Comparison of ENCODE assay signal across 12 cellular contexts in genomic region chr6:169803291-169803811, GRCh38. TPM values are rescaled to one million over a fixed set of nuclear protein-coding genes. Genes with fewer than 3 reads are reported as not detected.
A peak's percentile ranks its signal among the peaks of the same experiment; 100 is the strongest.
DNase-seq lines count a peak whose midpoint lies in the region; ATAC-seq, FAIRE-seq and TF ChIP-seq lines count a peak whose summit lies in the region.
"Had no signal": no experiment of that assay in that cellular context is flagged by ENCODE, and none has a peak within 500 bp of the region (broad histone marks: within the 10 kb centered on the region; RNA-seq: fewer than 3 reads in every experiment).

No MANE protein-coding gene starts in this region.

- POLR2A ChIA-PET in HepG2 (lab: Yijun Ruan, JAX), result interaction anchor here (0.8 to 8.7 kb wide), 6 partner anchors 9 to 101 kb away, joined by 3 to 198 read pairs (median 6); partner anchors contain the start of genes C6orf120, DYNLT2, ERMARD and PHF10

- H3K9ac ChIP-seq in HepG2 (ENCODE audit: insufficient read depth, low read depth, low read length), result no peak overlapping the region

- H3K36me3 Mint-ChIP-seq in activated naive CD8-positive, alpha-beta T cell treated with anti-CD3 and anti-CD28 coated beads, Interleukin-2, amount 50 U/mL, for 24 hours (ENCODE audit: low read depth), result no peaks in the 10 kb centered on the region

- H3K4me1 Mint-ChIP-seq in activated naive CD8-positive, alpha-beta T cell treated with anti-CD3 and anti-CD28 coated beads, Interleukin-2, amount 50 U/mL, for 24 hours, result peaks cover 54% of the 10 kb centered on the region

- H3K4me3 Mint-ChIP-seq in activated naive CD8-positive, alpha-beta T cell treated with anti-CD3 and anti-CD28 coated beads, Interleukin-2, amount 50 U/mL, for 24 hours, result peak overlapping the region; percentile 3
- H3K4me3 Mint-ChIP-seq: B cell had no signal

- TF ChIP-seq RAD21 in HepG2 (CRISPR knock-in tag; IDR thresholded peaks at IDR 0.05), result no peak

- H2AFZ ChIP-seq in HepG2 (ENCODE audit: low read length), result no peak overlapping the region

- FAIRE-seq in HepG2 (lab: Jason Lieb, UNC), result no peak
- FAIRE-seq: pancreas had no signal

- no TSS peak for BruUV-seq in HepG2 (replicated peaks; lab: Mats Ljungman, UMichigan)

- in situ Hi-C loops in HepG2 (cut with HindIII; ENCODE audit: extremely low pct_ligation_motif_present, low pct_unique_long_range_greater_than_20kb), result no loop called here

- TF ChIP-seq POLR2A in HepG2 (IDR thresholded peaks at IDR 0.05; ENCODE audit: insufficient read depth in 1 of 2, low read depth in 2 of 2, low read length in 2 of 2), result no peak
- no peak for TF ChIP-seq POLR2A in right lobe of liver (IDR thresholded peaks at IDR 0.05)

- no peaks in the 10 kb centered on the region for H3K9me3 ChIP-seq in HepG2 (ENCODE audit: low read length)
- no peaks in the 10 kb centered on the region for H3K9me3 ChIP-seq in right lobe of liver
- H3K9me3 ChIP-seq: pancreas had no signal

- H3K27ac ChIP-seq in HepG2 (ENCODE audit: extremely low read length, insufficient read depth, low read length) (no peak overlapping the region), right lobe of liver (no peak overlapping the region), coronary artery (no peak overlapping the region)
- H3K27ac ChIP-seq: pancreas had no signal

- no peak for ATAC-seq in HepG2
- no peak for ATAC-seq in right lobe of liver
- peak; percentile 45 for ATAC-seq in activated naive CD8-positive, alpha-beta T cell treated with anti-CD3 and anti-CD28 coated beads, Interleukin-2, amount 50 U/mL, for 24 hours
- ATAC-seq: pancreas had no signal

- no peaks in the 10 kb centered on the region for H4K20me1 ChIP-seq in HepG2 (ENCODE audit: insufficient read depth, low read length)

- no peaks in the 10 kb centered on the region for H3K79me2 ChIP-seq in HepG2 (ENCODE audit: insufficient read depth, low read length)

- H3K27ac Mint-ChIP-seq in activated naive CD8-positive, alpha-beta T cell treated with anti-CD3 and anti-CD28 coated beads, Interleukin-2, amount 50 U/mL, for 24 hours, result peak overlapping the region; percentile 2
- H3K27ac Mint-ChIP-seq: B cell had no signal

- WGBS in HepG2 (ENCODE audit: low lambda C conversion rate), result 90% methylated on average over 7 of the region's 7 CpGs
- 46% methylated on average over 3 of the region's 7 CpGs for WGBS in right lobe of liver (ENCODE audit: insufficient coverage, low coverage, low lambda C conversion rate, missing lambda C conversion rate)

- H3K27me3 Mint-ChIP-seq in activated naive CD8-positive, alpha-beta T cell treated with anti-CD3 and anti-CD28 coated beads, Interleukin-2, amount 50 U/mL, for 24 hours, result peaks cover 50% of the 10 kb centered on the region

- no peak overlapping the region for H3K4me2 ChIP-seq in HepG2 (ENCODE audit: low read depth, low read length)

- TF ChIP-seq EP300 in HepG2 (IDR thresholded peaks at IDR 0.05; ENCODE audit: low read depth in 2 of 2, low read length in 2 of 2) (no peak), HepG2 (CRISPR knock-in tag; IDR thresholded peaks at IDR 0.05; ENCODE audit: borderline replicate concordance) (no peak)

- TF ChIP-seq CTCF in HepG2 (CRISPR knock-in tag; IDR thresholded peaks at IDR 0.05) (no peak), right lobe of liver (IDR thresholded peaks at IDR 0.05) (no peak), GM10266 (IDR thresholded peaks at IDR 0.05; ENCODE audit: control insufficient read depth, insufficient read depth, low read depth, missing control alignments) (no peak), coronary artery (IDR thresholded peaks at IDR 0.05) (no peak)

- intact Hi-C loops in HepG2 (cut with micrococcal nuclease; ENCODE audit: unreplicated experiment) (loop anchor here (5.0 kb wide), 1 partner anchor 749 kb away; the partner anchor contains the start of genes PSMB1 and TBP), right lobe of liver (cut with DNase I) (no loop called here)

- H3K4me3 ChIP-seq in HepG2 (replicated peaks in 1 of 3; ENCODE audit: insufficient read depth in 1 of 3, low read depth in 2 of 3, low read length in 3 of 3), result no peak overlapping the region
- no peak overlapping the region for H3K4me3 ChIP-seq in right lobe of liver
- no peak overlapping the region for H3K4me3 ChIP-seq in coronary artery
- H3K4me3 ChIP-seq: pancreas had no signal

- CTCF ChIA-PET in HepG2 (lab: Yijun Ruan, JAX; ENCODE audit: low intra/inter-chr PET ratio, low total read pairs), result no interaction called here

- no peaks in the 10 kb centered on the region for H3K36me3 ChIP-seq in HepG2 (replicated peaks in 1 of 2; ENCODE audit: control insufficient read depth in 1 of 2, insufficient read depth in 2 of 2, low read length in 2 of 2)
- no peaks in the 10 kb centered on the region for H3K36me3 ChIP-seq in right lobe of liver
- H3K36me3 ChIP-seq: pancreas had no signal

- peaks cover 67% of the 10 kb centered on the region for H3K4me1 ChIP-seq in HepG2 (ENCODE audit: insufficient read depth, low read length)
- peaks cover 0 to 29% (median 12%) of the 10 kb centered on the region in 4 donors for H3K4me1 ChIP-seq in right lobe of liver

- DNase-seq in HepG2 (ENCODE audit: low spot score) (no peak), right lobe of liver (no peak), KG1 (lab: John Stamatoyannopoulos, UW) (peak; percentile 66), GM10266 (ENCODE audit: extremely low spot score) (no peak), coronary artery (ENCODE audit: low spot score) (no peak), NCI-H2227 (lab: John Stamatoyannopoulos, UW; ENCODE audit: unreplicated experiment) (no peak), 8988T (no peak)
- no peak for DNase-seq in activated naive CD8-positive, alpha-beta T cell treated with anti-CD3 and anti-CD28 coated beads, Interleukin-2, amount 50 U/mL, for 24 hours
- DNase-seq: central memory CD4-positive, alpha-beta T cell; NCI-H510A had no signal

- no peaks in the 10 kb centered on the region for H3K9me3 Mint-ChIP-seq in activated naive CD8-positive, alpha-beta T cell treated with anti-CD3 and anti-CD28 coated beads, Interleukin-2, amount 50 U/mL, for 24 hours

- H3K27me3 ChIP-seq in HepG2 (ENCODE audit: control insufficient read depth in 1 of 2, insufficient read depth in 2 of 2, low read length in 2 of 2), result no peaks in the 10 kb centered on the region
- no peaks in the 10 kb centered on the region for H3K27me3 ChIP-seq in right lobe of liver
- H3K27me3 ChIP-seq: pancreas had no signal

TF ChIP-seq in HepG2, 621 proteins besides CTCF, POLR2A, EP300 and RAD21:
- TF ChIP-seq CBX5 (CRISPR knock-in tag; IDR thresholded peaks at IDR 0.05; ENCODE audit: borderline replicate concordance), result 0 out of 2 replicates have a peak, but pooled peaks have one; percentile 3
- TF ChIP-seq SIX1 (CRISPR knock-in tag; IDR thresholded peaks at IDR 0.05; ENCODE audit: borderline replicate concordance), result no peak

RNA-seq across cellular contexts. Expression of gene ERMARD, which starts 51.9 kb away (rescaled TPM):
- total RNA-seq in HepG2 (2016; rRNA removed; fragmentation: Illumina TruSeq; extraction: Trizol) (8.4 and 10.7 TPM in 2 replicates), right lobe of liver (10 to 100 TPM; 11.1 to 24.4 (median 15.2) TPM)
- total RNA-seq in HepG2 (2016; cell fraction: cytosol; rRNA removed; fragmentation: Illumina TruSeq; extraction: Trizol; ENCODE audit: low read depth), result 5.5 and 7.1 TPM in 2 replicates
- 7.1 and 13.2 TPM in 2 replicates for total RNA-seq in HepG2 (2016; cell fraction: insoluble cytoplasmic fraction; rRNA removed; fragmentation: Illumina TruSeq; extraction: Trizol)
- 7.3 and 7.5 TPM in 2 replicates for total RNA-seq in HepG2 (2016; cell fraction: membrane; rRNA removed; fragmentation: Illumina TruSeq; extraction: Trizol)
- total RNA-seq in HepG2 (2016; cell fraction: nucleus; rRNA removed; fragmentation: Illumina TruSeq; extraction: Trizol), result 16.6 and 17.0 TPM in 2 replicates
- 8.8 and 11.6 TPM in 2 replicates for polyA plus RNA-seq in HepG2 (2011; rRNA removed)
- polyA plus RNA-seq in HepG2 (2011; cell fraction: cytosol; rRNA removed), result 6.1 and 7.4 TPM in 2 replicates
- 35.0 and 45.3 TPM in 2 replicates for polyA plus RNA-seq in HepG2 (2011; cell fraction: nucleus; rRNA removed)
- polyA plus RNA-seq in HepG2 (2012), result 7.7 and 8.9 TPM in 2 replicates
- 1.9 and 2.2 TPM in 2 replicates for polyA plus RNA-seq in HepG2 (2016; cell fraction: cytosol; fragmentation: Illumina TruSeq; extraction: Trizol; ENCODE audit: low read depth)
- polyA plus RNA-seq in HepG2 (2016; cell fraction: insoluble cytoplasmic fraction; fragmentation: Illumina TruSeq; extraction: Trizol; ENCODE audit: low read depth), result 4.8 and 5.9 TPM in 2 replicates
- 2.4 and 3.3 TPM in 2 replicates for polyA plus RNA-seq in HepG2 (2016; cell fraction: membrane; fragmentation: Illumina TruSeq; extraction: Trizol; ENCODE audit: low read depth)
- 28.4 and 29.0 TPM in 2 replicates for polyA plus RNA-seq in HepG2 (2016; cell fraction: nucleus; fragmentation: Illumina TruSeq; extraction: Trizol; ENCODE audit: insufficient read depth, low read depth)
- polyA minus RNA-seq in HepG2 (2011; rRNA and poly(A)+ RNA removed; ENCODE audit: low replicate concordance), result 6.3 TPM in 2 replicates
- polyA minus RNA-seq in HepG2 (2011; cell fraction: cytosol; rRNA and poly(A)+ RNA removed), result 2.4 and 4.4 TPM in 2 replicates
- 10.9 and 14.3 TPM in 2 replicates for polyA minus RNA-seq in HepG2 (2011; cell fraction: nucleus; rRNA and poly(A)+ RNA removed)

RNA-seq across cellular contexts. Expression of gene DYNLT2, which starts 52.0 kb away (rescaled TPM):
- total RNA-seq in HepG2 (2016; rRNA removed; fragmentation: Illumina TruSeq; extraction: Trizol) (3.1 and 4.3 TPM in 2 replicates), right lobe of liver (under 1 TPM; 0.43 to 0.82 (median 0.68) TPM)
- total RNA-seq in HepG2 (2016; cell fraction: cytosol; rRNA removed; fragmentation: Illumina TruSeq; extraction: Trizol; ENCODE audit: low read depth), result 1.7 and 1.9 TPM in 2 replicates
- 3.0 and 4.1 TPM in 2 replicates for total RNA-seq in HepG2 (2016; cell fraction: insoluble cytoplasmic fraction; rRNA removed; fragmentation: Illumina TruSeq; extraction: Trizol)
- 4.9 and 5.8 TPM in 2 replicates for total RNA-seq in HepG2 (2016; cell fraction: membrane; rRNA removed; fragmentation: Illumina TruSeq; extraction: Trizol)
- total RNA-seq in HepG2 (2016; cell fraction: nucleus; rRNA removed; fragmentation: Illumina TruSeq; extraction: Trizol), result 6.6 and 7.6 TPM in 2 replicates
- 1.7 and 2.1 TPM in 2 replicates for polyA plus RNA-seq in HepG2 (2011; rRNA removed)
- 1.1 TPM in 2 replicates for polyA plus RNA-seq in HepG2 (2011; cell fraction: cytosol; rRNA removed)
- 2.6 and 3.0 TPM in 2 replicates for polyA plus RNA-seq in HepG2 (2011; cell fraction: nucleus; rRNA removed)
- 6.2 and 8.3 TPM in 2 replicates for polyA plus RNA-seq in HepG2 (2012)
- polyA plus RNA-seq in HepG2 (2016; cell fraction: cytosol; fragmentation: Illumina TruSeq; extraction: Trizol; ENCODE audit: low read depth), result 1.8 and 2.2 TPM in 2 replicates
- 3.8 and 4.0 TPM in 2 replicates for polyA plus RNA-seq in HepG2 (2016; cell fraction: insoluble cytoplasmic fraction; fragmentation: Illumina TruSeq; extraction: Trizol; ENCODE audit: low read depth)
- 5.3 and 5.7 TPM in 2 replicates for polyA plus RNA-seq in HepG2 (2016; cell fraction: membrane; fragmentation: Illumina TruSeq; extraction: Trizol; ENCODE audit: low read depth)
- 10.1 and 11.1 TPM in 2 replicates for polyA plus RNA-seq in HepG2 (2016; cell fraction: nucleus; fragmentation: Illumina TruSeq; extraction: Trizol; ENCODE audit: insufficient read depth, low read depth)
- polyA minus RNA-seq in HepG2 (2011; rRNA and poly(A)+ RNA removed; ENCODE audit: low replicate concordance), result 0.30 and 0.36 TPM in 2 replicates
- polyA minus RNA-seq in HepG2 (2011; cell fraction: cytosol; rRNA and poly(A)+ RNA removed), result 0.30 and 1.1 TPM in 2 replicates
- 5.0 and 5.8 TPM in 2 replicates for polyA minus RNA-seq in HepG2 (2011; cell fraction: nucleus; rRNA and poly(A)+ RNA removed)
